23 cellular contexts compared by ENCODE assay signal in genomic region chr15:29222129-29222853, GRCh38. TPM values are rescaled to one million over a fixed set of nuclear protein-coding genes. Genes with fewer than 3 reads are reported as not detected.
DNase-seq lines count a peak whose midpoint lies in the region; TF ChIP-seq lines count a peak whose summit lies in the region.
"Had no signal": no experiment of that assay in that cellular context is flagged by ENCODE, and none has a peak within 500 bp of the region (broad histone marks: within the 10 kb centered on the region; RNA-seq: fewer than 3 reads in every experiment).

No MANE protein-coding gene starts in this region.

- no peaks in the 10 kb centered on the region for H3K9me2 ChIP-seq in hepatocyte (replicated peaks; ENCODE audit: insufficient read depth)
- no peaks in the 10 kb centered on the region; the same call in 1 of the 2 replicates for H3K9me2 ChIP-seq in Karpas-422 (replicated peaks; ENCODE audit: insufficient read depth, low read length)

- H3K4me3 ChIP-seq in NT2/D1 (ENCODE audit: insufficient read length, low read depth): no peak overlapping the region
- H3K4me3 ChIP-seq in hepatocyte: no peak overlapping the region
- H3K4me3 ChIP-seq in osteoblast (ENCODE audit: insufficient read depth, low read length): no peak overlapping the region
- H3K4me3 ChIP-seq in uterus: no peak overlapping the region
- no peak overlapping the region for H3K4me3 ChIP-seq in Karpas-422 (ENCODE audit: low read length)
- H3K4me3 ChIP-seq: BLaER1 treated with 17β-estradiol and CSF1 and Interleukin-3, amounts not matched to agents 10 nM and 100 nM had no signal

- H3K27ac ChIP-seq in hepatocyte: peak overlapping the region; percentile 32
- H3K27ac ChIP-seq in osteoblast (ENCODE audit: low read depth, low read length): no peak overlapping the region
- H3K27ac ChIP-seq in uterus: no peak overlapping the region
- H3K27ac ChIP-seq in Karpas-422 (ENCODE audit: low read length): no peak overlapping the region
- H3K27ac ChIP-seq: 22Rv1; BLaER1 treated with 17β-estradiol and CSF1 and Interleukin-3, amounts not matched to agents 10 nM and 100 nM had no signal

- no peaks in the 10 kb centered on the region for H3K36me3 Mint-ChIP-seq in T-helper 2 cell treated with Interferon-gamma antibody and Interleukin-4, amounts not matched to agents 5 μg/mL and 100 μg/mL, for 36 hours (ENCODE audit: low read depth)
- H3K36me3 Mint-ChIP-seq: CD14-positive monocyte; CD8-positive, alpha-beta memory T cell had no signal

- H2AFZ ChIP-seq in hepatocyte (no peak overlapping the region), osteoblast (ENCODE audit: low read length) (no peak overlapping the region), Karpas-422 (ENCODE audit: low read length) (no peak overlapping the region)

- TF ChIP-seq POLR2A in uterus (IDR thresholded peaks at IDR 0.05): no peak

- H3K9me3 ChIP-seq in NT2/D1 (ENCODE audit: insufficient read depth, low read length): no peaks in the 10 kb centered on the region; the same call in 1 of the 2 replicates
- H3K9me3 ChIP-seq in hepatocyte (ENCODE audit: low read depth): no peaks in the 10 kb centered on the region
- H3K9me3 ChIP-seq in osteoblast (ENCODE audit: low read depth, low read length): no peaks in the 10 kb centered on the region
- no peaks in the 10 kb centered on the region for H3K9me3 ChIP-seq in uterus
- H3K9me3 ChIP-seq in Karpas-422 (ENCODE audit: low read length): no peaks in the 10 kb centered on the region; the same call in 1 of the 2 replicates
- H3K9me3 ChIP-seq: BE2C had no signal

- H3K4me1 Mint-ChIP-seq in T-helper 2 cell treated with Interferon-gamma antibody and Interleukin-4, amounts not matched to agents 5 μg/mL and 100 μg/mL, for 36 hours (ENCODE audit: low read depth): no peaks in the 10 kb centered on the region
- H3K4me1 Mint-ChIP-seq: CD14-positive monocyte; CD8-positive, alpha-beta memory T cell had no signal

- H3K27me3 ChIP-seq in NT2/D1 (ENCODE audit: insufficient read depth, insufficient read length) (no peaks in the 10 kb centered on the region), hepatocyte (no peaks in the 10 kb centered on the region), osteoblast (ENCODE audit: insufficient read depth, low read length) (no peaks in the 10 kb centered on the region), uterus (no peaks in the 10 kb centered on the region), Karpas-422 (ENCODE audit: low read length) (no peaks in the 10 kb centered on the region)
- H3K27me3 ChIP-seq: BE2C; BLaER1 treated with 17β-estradiol and CSF1 and Interleukin-3, amounts not matched to agents 10 nM and 100 nM had no signal

- H3K4me1 ChIP-seq in NT2/D1 (ENCODE audit: insufficient read depth, insufficient read length) (no peaks in the 10 kb centered on the region), hepatocyte (ENCODE audit: insufficient read depth) (no peaks in the 10 kb centered on the region), osteoblast (ENCODE audit: insufficient read depth, low read length) (no peaks in the 10 kb centered on the region), uterus (no peaks in the 10 kb centered on the region), Karpas-422 (ENCODE audit: low read length) (no peaks in the 10 kb centered on the region)
- H3K4me1 ChIP-seq: BLaER1 treated with 17β-estradiol and CSF1 and Interleukin-3, amounts not matched to agents 10 nM and 100 nM had no signal

- H4K20me1 ChIP-seq in hepatocyte (ENCODE audit: insufficient read depth, poor library complexity, severe bottlenecking) (no peaks in the 10 kb centered on the region), osteoblast (ENCODE audit: insufficient read depth, low read length) (no peaks in the 10 kb centered on the region), Karpas-422 (ENCODE audit: insufficient read depth, low read depth, low read length) (no peaks in the 10 kb centered on the region)
- H4K20me1 ChIP-seq: BLaER1 treated with 17β-estradiol and CSF1 and Interleukin-3, amounts not matched to agents 10 nM and 100 nM had no signal

- H3K79me2 ChIP-seq in hepatocyte (no peaks in the 10 kb centered on the region), osteoblast (ENCODE audit: insufficient read depth, low read length) (no peaks in the 10 kb centered on the region), Karpas-422 (ENCODE audit: low read length) (no peaks in the 10 kb centered on the region)

- H3K9ac ChIP-seq in NT2/D1 (ENCODE audit: insufficient read length, low read depth) (no peak overlapping the region), Karpas-422 (ENCODE audit: low read length) (no peak overlapping the region)
- H3K9ac ChIP-seq: BLaER1 treated with 17β-estradiol and CSF1 and Interleukin-3, amounts not matched to agents 10 nM and 100 nM had no signal

- intact Hi-C loops in uterus (cut with DNase I; ENCODE audit: low total_unique reads): no loop called here

- H3K4me2 ChIP-seq in hepatocyte (no peak overlapping the region), osteoblast (ENCODE audit: insufficient read depth, low read length) (no peak overlapping the region), Karpas-422 (ENCODE audit: low read depth, low read length, poor library complexity, severe bottlenecking) (no peak overlapping the region)
- H3K4me2 ChIP-seq: BLaER1 treated with 17β-estradiol and CSF1 and Interleukin-3, amounts not matched to agents 10 nM and 100 nM had no signal

- WGBS in hepatocyte (ENCODE audit: low lambda C conversion rate, missing lambda C conversion rate): 85% methylated on average over 9 of the region's 9 CpGs

- no peak overlapping the region for H3K4me3 Mint-ChIP-seq in T-helper 2 cell treated with Interferon-gamma antibody and Interleukin-4, amounts not matched to agents 5 μg/mL and 100 μg/mL, for 36 hours
- H3K4me3 Mint-ChIP-seq: CD14-positive monocyte; CD4-positive, alpha-beta T cell; CD8-positive, alpha-beta memory T cell had no signal

- TF ChIP-seq CTCF in hepatocyte (IDR thresholded peaks at IDR 0.05; ENCODE audit: poor library complexity): no peak
- no peak for TF ChIP-seq CTCF in osteoblast (IDR thresholded peaks at IDR 0.05; ENCODE audit: extremely low read depth, low read depth, low read length)
- TF ChIP-seq CTCF in uterus (IDR thresholded peaks at IDR 0.05): no peak

- H3K9me3 Mint-ChIP-seq in T-helper 2 cell treated with Interferon-gamma antibody and Interleukin-4, amounts not matched to agents 5 μg/mL and 100 μg/mL, for 36 hours: no peaks in the 10 kb centered on the region
- H3K9me3 Mint-ChIP-seq: CD4-positive, alpha-beta T cell had no signal

- H3K27me3 Mint-ChIP-seq in T-helper 2 cell treated with Interferon-gamma antibody and Interleukin-4, amounts not matched to agents 5 μg/mL and 100 μg/mL, for 36 hours (ENCODE audit: low read depth): peaks cover 11% of the 10 kb centered on the region

- H3K36me3 ChIP-seq in NT2/D1 (ENCODE audit: insufficient read depth, insufficient read length, low read length) (no peaks in the 10 kb centered on the region), hepatocyte (replicated peaks; ENCODE audit: insufficient read depth, low read depth) (no peaks in the 10 kb centered on the region), osteoblast (ENCODE audit: insufficient read depth, low read length) (no peaks in the 10 kb centered on the region), uterus (no peaks in the 10 kb centered on the region), Karpas-422 (ENCODE audit: insufficient read depth, low read length) (no peaks in the 10 kb centered on the region)
- H3K36me3 ChIP-seq: BE2C; BLaER1 treated with 17β-estradiol and CSF1 and Interleukin-3, amounts not matched to agents 10 nM and 100 nM had no signal

- peak overlapping the region; percentile 4 for H3K27ac Mint-ChIP-seq in T-helper 2 cell treated with Interferon-gamma antibody and Interleukin-4, amounts not matched to agents 5 μg/mL and 100 μg/mL, for 36 hours
- H3K27ac Mint-ChIP-seq: CD14-positive monocyte; CD4-positive, alpha-beta T cell; CD8-positive, alpha-beta memory T cell had no signal

- DNase-seq in T-helper 2 cell treated with Interferon-gamma antibody and Interleukin-4, amounts not matched to agents 5 μg/mL and 100 μg/mL, for 36 hours (ENCODE audit: low spot score): no peak
- DNase-seq in T-helper 2 cell (no peak), NT2/D1 (ENCODE audit: low read depth, low spot score) (peak; percentile 9), hepatocyte (ENCODE audit: low spot score) (no peak), osteoblast (ENCODE audit: insufficient read length, low spot score, missing footprints) (peak; percentile 14), uterus (no peak), Karpas-422 (no peak)
- DNase-seq in activated effector memory CD4-positive, alpha-beta T cell treated with anti-CD3 and anti-CD28 coated beads, Interleukin-2, amount 50 U/mL, for 16 hours: no peak
- DNase-seq: ACHN; AML-193; BE2C; Calu3; CD4-positive, alpha-beta T cell; CD8-positive, alpha-beta memory T cell; DMS53; DMS79 treated with DMSO at 0.1 percent for 48 hours; GF-D8; GOT3; H7; HCEC 1CT had no signal

RNA-seq across cellular contexts. Expression of gene NSMCE3, which starts 47.3 kb away (rescaled TPM):
- total RNA-seq in hepatocyte (15.0 and 15.1 TPM in 2 replicates), osteoblast (9.8 and 10.0 TPM in 2 replicates), uterus (10 to 100 TPM in 1 of 4 donors, 1 to 10 TPM in 3; 4.4 to 16.7 (median 9.5) TPM)
- polyA plus RNA-seq in hepatocyte: 15.3 and 16.3 TPM in 2 replicates
- total RNA-seq in Karpas-422 (2014; rRNA removed; shearing (Covaris generic); ENCODE audit: low replicate concordance): 14.6 and 14.8 TPM in 2 replicates

Comparison
In these comparisons a context has a peak if more than half of its experiments do, and no peak if none do; other contexts are left out.
1. DNase-seq: peak in NT2/D1 (single experiment) and osteoblast (single experiment); none in T-helper 2 cell treated with Interferon-gamma antibody and Interleukin-4, amounts not matched to agents 5 μg/mL and 100 μg/mL, for 36 hours (single experiment), T-helper 2 cell (0 of 5), hepatocyte (single experiment), uterus (0 of 2), activated effector memory CD4-positive, alpha-beta T cell treated with anti-CD3 and anti-CD28 coated beads, Interleukin-2, amount 50 U/mL, for 16 hours (single experiment) and Karpas-422 (single experiment).